ENCODE assay signal across 23 cellular contexts in the genomic region with DNA sequence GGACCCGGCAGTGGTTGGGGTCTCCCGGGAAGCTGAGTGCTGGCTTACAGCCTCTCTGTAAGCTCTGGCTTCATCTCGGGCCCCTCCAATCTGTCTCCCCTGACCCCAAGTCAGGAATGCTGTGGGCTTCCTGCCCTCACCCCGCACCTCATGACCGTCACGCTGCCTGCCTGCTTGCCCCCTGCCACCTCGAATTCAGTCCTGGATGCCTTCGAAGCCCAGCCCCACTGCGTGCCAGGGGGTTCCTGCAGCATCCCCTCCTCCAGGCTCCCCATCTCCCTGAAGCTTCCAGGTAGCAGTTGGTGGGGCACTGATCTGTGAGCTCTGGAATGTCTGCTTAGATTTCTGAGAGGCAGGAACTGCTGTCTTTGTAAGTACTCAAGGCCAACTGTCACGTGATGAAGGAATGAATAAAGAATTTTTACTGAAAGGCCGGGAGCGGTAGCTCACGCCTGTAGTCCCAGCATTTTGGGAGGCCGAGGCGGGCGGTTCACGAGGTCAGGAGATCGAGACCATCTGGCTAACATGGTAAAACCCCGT. TPM values are rescaled to one million over a fixed set of nuclear protein-coding genes. Genes with fewer than 3 reads are reported as not detected.
A peak's percentile ranks its signal among the peaks of the same experiment; 100 is the strongest.
DNase-seq lines count a peak whose midpoint lies in the region; ATAC-seq lines count a peak whose summit lies in the region.
"Had no signal": no experiment of that assay in that cellular context is flagged by ENCODE, and none has a peak within 500 bp of the region (broad histone marks: within the 10 kb centered on the region; RNA-seq: fewer than 3 reads in every experiment).

No MANE protein-coding gene starts in this region.

- H3K9me3 Mint-ChIP-seq in activated naive CD8-positive, alpha-beta T cell treated with anti-CD3 and anti-CD28 coated beads for 36 hours: peaks cover 2% of the 10 kb centered on the region
- no peaks in the 10 kb centered on the region for H3K9me3 Mint-ChIP-seq in activated naive CD8-positive, alpha-beta T cell treated with anti-CD3 and anti-CD28 coated beads, Interleukin-2, amount 50 U/mL, for 24 hours
- H3K9me3 Mint-ChIP-seq in stimulated activated naive B cell treated with anti-CD40 and anti-IgM and Interleukin-4, amounts not matched to agents 10 μg/mL and 1 μg/mL and 100 μg/mL, for 72 hours: peaks cover 5 to 6% of the 10 kb centered on the region in 2 donors
- H3K9me3 Mint-ChIP-seq: activated T-helper 17 cell treated with anti-CD3 and anti-CD28 coated beads, Interleukin-2, amount 50 U/mL, for 72 hours had no signal

- H2BK15ac ChIP-seq in mesenchymal stem cell (ENCODE audit: low read depth, poor library complexity, severe bottlenecking): no peak overlapping the region

- peak overlapping the region; percentile 23 for H4K91ac ChIP-seq in mesenchymal stem cell (ENCODE audit: low read length)

- H3K79me1 ChIP-seq in mesenchymal stem cell (replicated peaks; ENCODE audit: low read length, poor library complexity, severe bottlenecking): peaks cover 29% of the 10 kb centered on the region

- peaks cover 29% of the 10 kb centered on the region for H3K36me3 Mint-ChIP-seq in activated naive CD8-positive, alpha-beta T cell treated with anti-CD3 and anti-CD28 coated beads for 36 hours
- peaks cover 18% of the 10 kb centered on the region for H3K36me3 Mint-ChIP-seq in activated naive CD8-positive, alpha-beta T cell treated with anti-CD3 and anti-CD28 coated beads, Interleukin-2, amount 50 U/mL, for 24 hours (ENCODE audit: low read depth)
- H3K36me3 Mint-ChIP-seq in stimulated activated naive B cell treated with anti-CD40 and anti-IgM and Interleukin-4, amounts not matched to agents 10 μg/mL and 1 μg/mL and 100 μg/mL, for 72 hours: peaks cover 20 to 29% of the 10 kb centered on the region in 2 donors

- no peak overlapping the region for H3K4ac ChIP-seq in mesenchymal stem cell (ENCODE audit: low read depth in 1 of 2, low read length in 2 of 2)

- H3K9ac ChIP-seq in mesenchymal stem cell (ENCODE audit: low read length): no peak overlapping the region

- no peak for ATAC-seq in activated naive CD8-positive, alpha-beta T cell treated with anti-CD3 and anti-CD28 coated beads, Interleukin-2, amount 50 U/mL, for 24 hours
- ATAC-seq in stimulated activated naive B cell treated with anti-CD40 and anti-IgM and Interleukin-4, amounts not matched to agents 10 μg/mL and 1 μg/mL and 100 μg/mL, for 72 hours (replicated peaks): no peak
- ATAC-seq: activated T-helper 17 cell treated with anti-CD3 and anti-CD28 coated beads, Interleukin-2, amount 50 U/mL, for 72 hours; HCT116; lower lobe of right lung had no signal

- no peak overlapping the region for H3K14ac ChIP-seq in mesenchymal stem cell (ENCODE audit: low read length in 2 of 2)

- peaks cover 3% of the 10 kb centered on the region for H3K4me1 ChIP-seq in mesenchymal stem cell (ENCODE audit: control insufficient read depth, insufficient read depth, low read depth, low read length)
- H3K4me1 ChIP-seq: breast epithelium had no signal

- no peak overlapping the region for H2BK120ac ChIP-seq in mesenchymal stem cell (ENCODE audit: low read depth, low read length)

- no peak overlapping the region for H2BK12ac ChIP-seq in mesenchymal stem cell (ENCODE audit: low read length in 2 of 2)

- no peak overlapping the region for H3K27ac ChIP-seq in mesenchymal stem cell (ENCODE audit: low read length, poor library complexity, severe bottlenecking)
- H3K27ac ChIP-seq: HL-60, lower lobe of right lung, suprapubic skin, WERI-Rb-1 had no signal

- no peak overlapping the region for H3K4me2 ChIP-seq in mesenchymal stem cell (ENCODE audit: low read length, poor library complexity, severe bottlenecking)

- no peak overlapping the region for H3K23ac ChIP-seq in mesenchymal stem cell (ENCODE audit: low read length in 2 of 2)

- peak overlapping the region; percentile 36 for H3K27ac Mint-ChIP-seq in activated naive CD8-positive, alpha-beta T cell treated with anti-CD3 and anti-CD28 coated beads for 36 hours
- no peak overlapping the region for H3K27ac Mint-ChIP-seq in activated naive CD8-positive, alpha-beta T cell treated with anti-CD3 and anti-CD28 coated beads, Interleukin-2, amount 50 U/mL, for 24 hours
- peak overlapping the region; percentile 33 for H3K27ac Mint-ChIP-seq in stimulated activated naive B cell treated with anti-CD40 and anti-IgM and Interleukin-4, amounts not matched to agents 10 μg/mL and 1 μg/mL and 100 μg/mL, for 72 hours
- H3K27ac Mint-ChIP-seq: activated T-helper 17 cell treated with anti-CD3 and anti-CD28 coated beads, Interleukin-2, amount 50 U/mL, for 72 hours had no signal

- H3K4me3 Mint-ChIP-seq in activated naive CD8-positive, alpha-beta T cell treated with anti-CD3 and anti-CD28 coated beads for 36 hours: no peak overlapping the region
- H3K4me3 Mint-ChIP-seq in activated naive CD8-positive, alpha-beta T cell treated with anti-CD3 and anti-CD28 coated beads, Interleukin-2, amount 50 U/mL, for 24 hours: no peak overlapping the region
- H3K4me3 Mint-ChIP-seq in stimulated activated naive B cell treated with anti-CD40 and anti-IgM and Interleukin-4, amounts not matched to agents 10 μg/mL and 1 μg/mL and 100 μg/mL, for 72 hours: no peak overlapping the region
- H3K4me3 Mint-ChIP-seq: activated T-helper 17 cell treated with anti-CD3 and anti-CD28 coated beads, Interleukin-2, amount 50 U/mL, for 72 hours had no signal

- 90% methylated on average over 18 of the region's 19 CpGs for WGBS in mesenchymal stem cell

- peaks cover 45% of the 10 kb centered on the region for H3K4me1 Mint-ChIP-seq in activated naive CD8-positive, alpha-beta T cell treated with anti-CD3 and anti-CD28 coated beads for 36 hours
- H3K4me1 Mint-ChIP-seq in activated naive CD8-positive, alpha-beta T cell treated with anti-CD3 and anti-CD28 coated beads, Interleukin-2, amount 50 U/mL, for 24 hours: peaks cover 51% of the 10 kb centered on the region
- peaks cover 26 to 54% of the 10 kb centered on the region in 2 donors for H3K4me1 Mint-ChIP-seq in stimulated activated naive B cell treated with anti-CD40 and anti-IgM and Interleukin-4, amounts not matched to agents 10 μg/mL and 1 μg/mL and 100 μg/mL, for 72 hours

- no peak overlapping the region for H4K8ac ChIP-seq in mesenchymal stem cell (ENCODE audit: low read length)

- H3K18ac ChIP-seq in mesenchymal stem cell (ENCODE audit: low read depth in 1 of 2, low read length in 2 of 2): no peak overlapping the region

- peaks cover 8 to 26% of the 10 kb centered on the region in 2 experiments for H3K36me3 ChIP-seq in mesenchymal stem cell (ENCODE audit: control insufficient read depth in 1 of 2, insufficient read depth in 2 of 2, low read depth in 1 of 2, low read length in 2 of 2)
- H3K36me3 ChIP-seq: breast epithelium, esophagus muscularis mucosa, lower lobe of right lung, suprapubic skin had no signal

- H2AK5ac ChIP-seq in mesenchymal stem cell (ENCODE audit: low read length, severe bottlenecking): no peak overlapping the region

- H2AFZ ChIP-seq in mesenchymal stem cell (ENCODE audit: low read depth, low read length): no peak overlapping the region

- no peak for DNase-seq in activated naive CD8-positive, alpha-beta T cell treated with anti-CD3 and anti-CD28 coated beads for 36 hours
- DNase-seq in activated naive CD8-positive, alpha-beta T cell treated with anti-CD3 and anti-CD28 coated beads, Interleukin-2, amount 50 U/mL, for 24 hours: no peak
- DNase-seq in amniotic epithelial cell (ENCODE audit: low read depth): peak; percentile 56
- DNase-seq in mesenchymal stem cell: no peak
- DNase-seq in stimulated activated naive B cell treated with anti-CD40 and anti-IgM and Interleukin-4, amounts not matched to agents 10 μg/mL and 1 μg/mL and 100 μg/mL, for 72 hours: no peak
- no peak for DNase-seq in OCI-M1 (lab: John Stamatoyannopoulos, UW)
- no peak for DNase-seq in T-helper 9 cell
- DNase-seq in NCI-H1694 treated with DMSO at 0.1 percent for 48 hours (lab: John Stamatoyannopoulos, UW): no peak
- DNase-seq: cortex of kidney; lower lobe of right lung; NCI-H1105; NCI-H2081; NCI-H345; NCI-H748 treated with DMSO at 0.1 percent for 48 hours; small intestine; stimulated activated CD4-positive, alpha-beta T cell treated with anti-CD3 and anti-CD28 coated beads, Interleukin-1b, Interleukin-23, amount 100 ng/mL, for 48 hours had no signal

- no peaks in the 10 kb centered on the region for H3K27me3 ChIP-seq in mesenchymal stem cell (ENCODE audit: control insufficient read depth in 1 of 2, insufficient read depth in 1 of 2, low read length in 2 of 2)
- H3K27me3 ChIP-seq: breast epithelium, esophagus muscularis mucosa, suprapubic skin had no signal

- H3K9me3 ChIP-seq in mesenchymal stem cell (ENCODE audit: control insufficient read depth, low read length): no peaks in the 10 kb centered on the region
- H3K9me3 ChIP-seq: breast epithelium, esophagus muscularis mucosa, lower lobe of right lung, suprapubic skin had no signal

- H3K4me3 ChIP-seq in mesenchymal stem cell (ENCODE audit: insufficient read depth in 1 of 2, low read depth in 1 of 2, low read length in 2 of 2): no peak overlapping the region
- H3K4me3 ChIP-seq: breast epithelium, esophagus muscularis mucosa, lower lobe of right lung, suprapubic skin had no signal

- H2BK5ac ChIP-seq in mesenchymal stem cell (ENCODE audit: low read depth, low read length, poor library complexity, severe bottlenecking): no peak overlapping the region

- H3K27me3 Mint-ChIP-seq in activated naive CD8-positive, alpha-beta T cell treated with anti-CD3 and anti-CD28 coated beads for 36 hours: no peaks in the 10 kb centered on the region
- no peaks in the 10 kb centered on the region for H3K27me3 Mint-ChIP-seq in activated naive CD8-positive, alpha-beta T cell treated with anti-CD3 and anti-CD28 coated beads, Interleukin-2, amount 50 U/mL, for 24 hours
- H3K27me3 Mint-ChIP-seq in stimulated activated naive B cell treated with anti-CD40 and anti-IgM and Interleukin-4, amounts not matched to agents 10 μg/mL and 1 μg/mL and 100 μg/mL, for 72 hours: no peaks in the 10 kb centered on the region
- H3K27me3 Mint-ChIP-seq: activated T-helper 17 cell treated with anti-CD3 and anti-CD28 coated beads, Interleukin-2, amount 50 U/mL, for 72 hours had no signal

RNA-seq across cellular contexts. Expression of gene CLHC1, which starts 6.5 kb away (rescaled TPM):
- 1 to 10 TPM; 5.8 to 7.8 TPM for total RNA-seq in activated naive CD8-positive, alpha-beta T cell treated with anti-CD3 and anti-CD28 coated beads for 36 hours
- polyA plus RNA-seq in mesenchymal stem cell (2013, experiment 1 of 2): 5.2 TPM
- 5.0 TPM for polyA plus RNA-seq in mesenchymal stem cell (2013, experiment 2 of 2)

RNA-seq across cellular contexts. Expression of gene RPS27A, which starts 6.9 kb away (rescaled TPM):
- 1,000 to 10,000 TPM; 1,246 to 1,356 TPM for total RNA-seq in activated naive CD8-positive, alpha-beta T cell treated with anti-CD3 and anti-CD28 coated beads for 36 hours
- polyA plus RNA-seq in mesenchymal stem cell (2013, experiment 1 of 2): 1,882 TPM
- 1,945 TPM for polyA plus RNA-seq in mesenchymal stem cell (2013, experiment 2 of 2)

RNA-seq across cellular contexts. Expression of gene MTIF2, which starts 43.5 kb away (rescaled TPM):
- 10 to 100 TPM; 63.9 to 67.9 TPM for total RNA-seq in activated naive CD8-positive, alpha-beta T cell treated with anti-CD3 and anti-CD28 coated beads for 36 hours
- polyA plus RNA-seq in mesenchymal stem cell (2013, experiment 1 of 2): 22.4 TPM
- polyA plus RNA-seq in mesenchymal stem cell (2013, experiment 2 of 2): 22.1 TPM
